In genomic region chr2:8678731-8679566, GRCh38 we compare ENCODE assay signal across 8 cellular contexts. TPM values are rescaled to one million over a fixed set of nuclear protein-coding genes. Genes with fewer than 3 reads are reported as not detected.
A peak's percentile ranks its signal among the peaks of the same experiment; 100 is the strongest.
DNase-seq lines count a peak whose midpoint lies in the region; ATAC-seq, FAIRE-seq and TF ChIP-seq lines count a peak whose summit lies in the region.

No MANE protein-coding gene starts in this region.

- peak overlapping the region; percentile 19 for H3K27ac ChIP-seq in keratinocyte (ENCODE audit: control insufficient read depth, insufficient read depth, low read length)

- H3K4me3 Mint-ChIP-seq in activated B cell treated with CpG ODN at 0.5 μM for 24 hours, result peak overlapping the region; percentile 50

- H3K27me3 Mint-ChIP-seq in activated B cell treated with CpG ODN at 0.5 μM for 24 hours, result peaks cover 69% of the 10 kb centered on the region

- H3K4me3 ChIP-seq in AG04449 (ENCODE audit: low read depth, low read length), result peak overlapping the region; percentile 71
- peak overlapping the region; percentile 29 to 59 (median 34) for H3K4me3 ChIP-seq in keratinocyte (ENCODE audit: control insufficient read depth in 2 of 3, extremely low read depth in 1 of 3, insufficient read depth in 2 of 3, low read depth in 1 of 3, low read length in 3 of 3)

- intact Hi-C loops in activated B cell treated with CpG ODN at 0.5 μM for 24 hours (cut with micrococcal nuclease), result no loop called here

- H3K9ac ChIP-seq in keratinocyte (ENCODE audit: control insufficient read depth, extremely low read depth, insufficient read depth, low read length), result peak overlapping the region; percentile 62

- FAIRE-seq in keratinocyte (lab: Jason Lieb, UNC), result no peak

- DNase-seq in AG04449 (ENCODE audit: low read depth, low spot score) (no peak), NCI-H226 (peak; percentile 94), activated B cell treated with CpG ODN at 0.5 μM for 24 hours (peak; percentile 50), keratinocyte (ENCODE audit: low read depth, low spot score) (no peak)
- DNase-seq in central memory CD4-positive, alpha-beta T cell, result peak; percentile 82
- DNase-seq in stimulated activated CD4-positive, alpha-beta T cell treated with anti-CD3 and anti-CD28 coated beads, Interleukin-12 subunit alpha, Interleukin-12 subunit beta, amount 100 ng/mL, for 4 hours, result peak; percentile 73

- peaks cover 10% of the 10 kb centered on the region for H3K9me3 Mint-ChIP-seq in activated B cell treated with CpG ODN at 0.5 μM for 24 hours

- peaks cover 34% of the 10 kb centered on the region for H3K4me1 ChIP-seq in keratinocyte (ENCODE audit: control insufficient read depth, extremely low read depth, insufficient read depth, low read length)

- H3K36me3 Mint-ChIP-seq in activated B cell treated with CpG ODN at 0.5 μM for 24 hours (ENCODE audit: low read depth), result no peaks in the 10 kb centered on the region

- H3K4me1 Mint-ChIP-seq in activated B cell treated with CpG ODN at 0.5 μM for 24 hours, result peaks cover 48% of the 10 kb centered on the region

- no peaks in the 10 kb centered on the region for H4K20me1 ChIP-seq in keratinocyte (ENCODE audit: control insufficient read depth, extremely low read depth, insufficient read depth, low read length)

- CTCF ChIA-PET in AG04449 (lab: Yijun Ruan, JAX), result interaction anchor here (1.4 to 2.2 kb wide), 2 partner anchors 22 to 1252 kb away, joined by 3 to 7 read pairs; no protein-coding TSS in a partner anchor
- CTCF ChIA-PET in activated B cell treated with CpG ODN at 0.5 μM for 24 hours (lab: Charles Lee), result no interaction called here

- no peaks in the 10 kb centered on the region for H3K36me3 ChIP-seq in keratinocyte (ENCODE audit: control insufficient read depth in 2 of 2, extremely low read depth in 1 of 2, insufficient read depth in 2 of 2, low read length in 2 of 2)

- H3K27me3 ChIP-seq in keratinocyte (ENCODE audit: control insufficient read depth, extremely low read depth, insufficient read depth, low read length), result peaks cover 39% of the 10 kb centered on the region

- TF ChIP-seq CTCF in AG04449 (IDR thresholded peaks at IDR 0.05; ENCODE audit: insufficient read depth, low read length, missing control alignments) (no peak), activated B cell treated with CpG ODN at 0.5 μM for 24 hours (IDR thresholded peaks at IDR 0.05) (no peak), keratinocyte (optimal IDR thresholded peaks at IDR 0.05 in 1 of 3, IDR thresholded peaks at IDR 0.05 in 1 of 3, conservative IDR thresholded peaks at IDR 0.05 in 1 of 3; ENCODE audit: extremely low read depth in 1 of 3, insufficient read depth in 2 of 3, low read length in 3 of 3) (no peak)

- peak; percentile 72 for ATAC-seq in GM19023 (IDR thresholded peaks at IDR 0.05; ENCODE audit: unreplicated experiment)
- peak; percentile 73 for ATAC-seq in HG03175 (IDR thresholded peaks at IDR 0.05; ENCODE audit: unreplicated experiment)
- ATAC-seq in activated B cell treated with CpG ODN at 0.5 μM for 24 hours (ENCODE audit: low read depth), result peak; percentile 38

- peak overlapping the region; percentile 63 for H2AFZ ChIP-seq in keratinocyte (ENCODE audit: control insufficient read depth, low read length)

- no peaks in the 10 kb centered on the region for H3K9me1 ChIP-seq in keratinocyte (ENCODE audit: control insufficient read depth, extremely low read depth, insufficient read depth, low read length)

- peak overlapping the region; percentile 94 for H3K4me2 ChIP-seq in keratinocyte (ENCODE audit: control insufficient read depth, extremely low read depth, insufficient read depth, low read depth, low read length)

- POLR2A ChIA-PET in AG04449 (lab: Yijun Ruan, JAX), result interaction anchor here (0.6 to 4.0 kb wide), 6 partner anchors 16 to 262 kb away, joined by 3 to 45 read pairs (median 4); no protein-coding TSS in a partner anchor
- POLR2A ChIA-PET in activated B cell treated with CpG ODN at 0.5 μM for 24 hours (lab: Charles Lee), result interaction anchor here (0.6 kb wide), 6 partner anchors 126 to 1473 kb away, joined by 3 to 6 read pairs (median 4); no protein-coding TSS in a partner anchor

- peak overlapping the region; percentile 46 for H3K27ac Mint-ChIP-seq in activated B cell treated with CpG ODN at 0.5 μM for 24 hours

- no peaks in the 10 kb centered on the region for H3K79me2 ChIP-seq in keratinocyte (ENCODE audit: control insufficient read depth, insufficient read depth, low read length)

- dilution Hi-C loops in keratinocyte (cut with MboI; ENCODE audit: extremely low pct_ligation_motif_present, low sequenced_read_pairs), result no loop called here

- H3K9me3 ChIP-seq in keratinocyte (ENCODE audit: control insufficient read depth, low read depth, low read length), result peaks cover 3% of the 10 kb centered on the region

RNA-seq across cellular contexts. Expression of gene ID2, which starts 2.9 kb away (rescaled TPM):
- total RNA-seq in activated B cell treated with CpG ODN at 0.5 μM for 24 hours, result 6.4 and 8.1 TPM in 2 replicates
- 3.5 to 14.3 TPM (median 6.3 TPM) in 3 replicates for polyA plus RNA-seq in keratinocyte
- polyA plus RNA-seq in keratinocyte (2011; ENCODE audit: low read depth), result 7.7 TPM
- polyA plus RNA-seq in keratinocyte (2011; cell fraction: cytosol; rRNA removed), result 2.1 and 2.2 TPM in 2 replicates
- polyA plus RNA-seq in keratinocyte (2011; cell fraction: nucleus; rRNA removed), result 6.5 and 7.4 TPM in 2 replicates
- 2.1 and 10.7 TPM in 2 replicates for polyA plus RNA-seq in keratinocyte (2012; ENCODE audit: low replicate concordance)
- 1.5 to 4.2 TPM (median 3.8 TPM) in 3 replicates for polyA minus RNA-seq in keratinocyte
- polyA minus RNA-seq in keratinocyte (2011; cell fraction: cytosol; rRNA and poly(A)+ RNA removed), result 3.6 TPM
- 2.7 and 4.0 TPM in 2 replicates for polyA minus RNA-seq in keratinocyte (2011; cell fraction: nucleus; rRNA and poly(A)+ RNA removed)

Comparison
In these comparisons a context has a peak if more than half of its experiments do, and no peak if none do; other contexts are left out.
1. DNase-seq: peak in NCI-H226 (single experiment), activated B cell treated with CpG ODN at 0.5 μM for 24 hours (single experiment), central memory CD4-positive, alpha-beta T cell (single experiment) and stimulated activated CD4-positive, alpha-beta T cell treated with anti-CD3 and anti-CD28 coated beads, Interleukin-12 subunit alpha, Interleukin-12 subunit beta, amount 100 ng/mL, for 4 hours (single experiment); none in AG04449 (single experiment) and keratinocyte (single experiment).
2. Peak in every context shown above with its lines, with median percentiles within 50 percentile points of each other: ATAC-seq.